In genomic region chr1:8197493-8198282, GRCh38 we compare ENCODE assay signal across 1 cellular context.
TF ChIP-seq lines count a peak whose summit lies in the region.

No MANE protein-coding gene starts in this region.

TF ChIP-seq in A549, 52 proteins besides CTCF, POLR2A, EP300 and RAD21 (continued from another document):
- TF ChIP-seq BCL3 (IDR thresholded peaks at IDR 0.05) (peak; percentile 46; the same call in 1 of the 3 replicates), HES2 (IDR thresholded peaks at IDR 0.05) (no peak), CEBPB (IDR thresholded peaks at IDR 0.05) (peak; percentile 45 to 85; a peak in 3 of 4 replicates), HMGXB4 (CRISPR knock-in tag; IDR thresholded peaks at IDR 0.05; ENCODE audit: borderline replicate concordance) (no peak), HOXB13 (CRISPR knock-in tag; IDR thresholded peaks at IDR 0.05; ENCODE audit: low read depth) (peak; percentile 93), USF2 (IDR thresholded peaks at IDR 0.05) (peak; percentile 74), HOXA7 (CRISPR knock-in tag; IDR thresholded peaks at IDR 0.05) (0 out of 2 replicates have a peak, but pooled peaks have one; percentile 43), SREBF2 (IDR thresholded peaks at IDR 0.05) (no peak), REST (IDR thresholded peaks at IDR 0.05) (no peak), NR3C1 (IDR thresholded peaks at IDR 0.05) (no peak), FOXS1 (CRISPR knock-in tag; IDR thresholded peaks at IDR 0.05) (peak; percentile 63; the same call in 1 of the 2 replicates), MAFK (IDR thresholded peaks at IDR 0.05; ENCODE audit: partially characterized antibody) (peak; percentile 94), ESRRA (IDR thresholded peaks at IDR 0.05; ENCODE audit: borderline replicate concordance, low read length) (no peak), PBX3 (IDR thresholded peaks at IDR 0.05) (no peak), JUNB (IDR thresholded peaks at IDR 0.05) (peak; percentile 62), MYC (IDR thresholded peaks at IDR 0.05; ENCODE audit: borderline replicate concordance, low read length) (0 out of 2 replicates have a peak, but pooled peaks have one; percentile 35)
